Comparison of ENCODE assay signal across 18 cellular contexts in genomic region chr21:41921089-41921819, GRCh38. TPM values are rescaled to one million over a fixed set of nuclear protein-coding genes. Genes with fewer than 3 reads are reported as not detected.
DNase-seq lines count a peak whose midpoint lies in the region; ATAC-seq and TF ChIP-seq lines count a peak whose summit lies in the region.
"Had no signal": no experiment of that assay in that cellular context is flagged by ENCODE, and none has a peak within 500 bp of the region (broad histone marks: within the 10 kb centered on the region; RNA-seq: fewer than 3 reads in every experiment).

No MANE protein-coding gene starts in this region.

- H3K4me3 Mint-ChIP-seq in activated CD4-positive, alpha-beta T cell treated with anti-CD3 and anti-CD28 coated beads for 36 hours, result no peak overlapping the region

- H3K9me3 ChIP-seq in spleen, result no peaks in the 10 kb centered on the region
- H3K9me3 ChIP-seq: A549, upper lobe of left lung had no signal

- no peaks in the 10 kb centered on the region for H3K27me3 ChIP-seq in spleen (replicated peaks in 1 of 7)
- H3K27me3 ChIP-seq: upper lobe of left lung had no signal

- DNase-seq in activated CD4-positive, alpha-beta T cell treated with anti-CD3 and anti-CD28 coated beads for 36 hours, result no peak
- no peak for DNase-seq in activated CD4-positive, alpha-beta T cell treated with anti-CD3 and anti-CD28 coated beads for 1 hour
- DNase-seq in NAMALWA (ENCODE audit: low spot score), result peak; percentile 72
- DNase-seq in caudate nucleus (lab: John Stamatoyannopoulos, UW), result no peak
- no peak for DNase-seq in spleen
- DNase-seq in DMS114 treated with DMSO at 0.1 percent for 48 hours (lab: John Stamatoyannopoulos, UW; ENCODE audit: unreplicated experiment), result no peak
- DNase-seq: activated effector memory CD4-positive, alpha-beta T cell treated with anti-CD3 and anti-CD28 coated beads, Interleukin-2, amount 50 U/mL, for 16 hours; COR-L47; islet precursor cell; NCI-H187 treated with DMSO at 0.1 percent for 48 hours; NCI-H510A treated with DMSO at 0.1 percent for 48 hours; stimulated activated CD4-positive, alpha-beta T cell treated with anti-CD3 and anti-CD28 coated beads, Interleukin-4, amount 100 ng/mL, for 24 hours; WERI-Rb-1 had no signal

- H3K27ac ChIP-seq in caudate nucleus (ENCODE audit: low read depth, low read length), result peak overlapping the region; percentile 22
- peak overlapping the region in 5 of 8 donors; percentile 45 to 89 (median 56) for H3K27ac ChIP-seq in spleen
- H3K27ac ChIP-seq: A549, upper lobe of left lung, WERI-Rb-1 had no signal

- no peak for ATAC-seq in activated CD4-positive, alpha-beta T cell treated with anti-CD3 and anti-CD28 coated beads for 36 hours
- no peak for ATAC-seq in HG03135 (IDR thresholded peaks at IDR 0.05; ENCODE audit: unreplicated experiment)
- ATAC-seq in HG02840 (IDR thresholded peaks at IDR 0.05; ENCODE audit: low FRiP score, unreplicated experiment), result no peak
- ATAC-seq: A549, Panc1 had no signal

- H3K9me3 Mint-ChIP-seq in activated CD4-positive, alpha-beta T cell treated with anti-CD3 and anti-CD28 coated beads for 36 hours (ENCODE audit: low read depth), result no peaks in the 10 kb centered on the region

- WGBS in spleen, 5 donors, result 25 to 36% (median 26%) methylated on average over 11 of the region's 11 CpGs

- peaks cover 5% of the 10 kb centered on the region for H3K36me3 Mint-ChIP-seq in activated CD4-positive, alpha-beta T cell treated with anti-CD3 and anti-CD28 coated beads for 36 hours (ENCODE audit: low read depth)

- H3K4me1 ChIP-seq in spleen, result peaks cover 35 to 61% (median 59%) of the 10 kb centered on the region in 6 donors

- peaks cover 0 to 43% (median 21%) of the 10 kb centered on the region in 6 donors for H3K36me3 ChIP-seq in spleen

- no peaks in the 10 kb centered on the region for H3K27me3 Mint-ChIP-seq in activated CD4-positive, alpha-beta T cell treated with anti-CD3 and anti-CD28 coated beads for 36 hours

- no peak for TF ChIP-seq POLR2A in spleen (IDR thresholded peaks at IDR 0.05)

- H3K4me1 Mint-ChIP-seq in activated CD4-positive, alpha-beta T cell treated with anti-CD3 and anti-CD28 coated beads for 36 hours, result peaks cover 39% of the 10 kb centered on the region

- H3K27ac Mint-ChIP-seq in activated CD4-positive, alpha-beta T cell treated with anti-CD3 and anti-CD28 coated beads for 36 hours, result peak overlapping the region; percentile 63

- POLR2A ChIA-PET in activated CD4-positive, alpha-beta T cell treated with anti-CD3 and anti-CD28 coated beads for 36 hours (lab: Charles Lee), result no interaction called here

- no peak overlapping the region for H3K4me3 ChIP-seq in spleen
- H3K4me3 ChIP-seq: A549, upper lobe of left lung had no signal

- CTCF ChIA-PET in activated CD4-positive, alpha-beta T cell treated with anti-CD3 and anti-CD28 coated beads for 36 hours (lab: Charles Lee), result interaction anchor here (0.6 to 1.3 kb wide), 3 partner anchors 104 to 197 kb away, joined by 3 to 4 read pairs (median 3); no protein-coding TSS in a partner anchor

- intact Hi-C loops in activated CD4-positive, alpha-beta T cell treated with anti-CD3 and anti-CD28 coated beads for 36 hours (cut with DNase I, micrococcal nuclease), result loop anchor here in 1 of 2 experiments (1.0 to 10.0 kb wide), 2 partner anchors 20 to 314 kb away; no protein-coding TSS in a partner anchor
- intact Hi-C loops in spleen (cut with DNase I; ENCODE audit: low total_unique reads), result no loop called here

- TF ChIP-seq CTCF in spleen (IDR thresholded peaks at IDR 0.05 in 8 of 11, conservative IDR thresholded peaks at IDR 0.05 in 3 of 11), result no peak

RNA-seq across cellular contexts. Expression of gene C2CD2, which starts 32.6 kb away (rescaled TPM):
- 1 to 10 TPM; 6.8 to 7.3 TPM for total RNA-seq in activated CD4-positive, alpha-beta T cell treated with anti-CD3 and anti-CD28 coated beads for 36 hours
- 100 to 1,000 TPM in 4 of 7 donors, 10 to 100 TPM in 3; 74.0 to 163 (median 105) TPM for total RNA-seq in spleen
- 10 to 100 TPM; 12.9 to 30.3 (median 18.0) TPM for polyA plus RNA-seq in spleen

RNA-seq across cellular contexts. Expression of gene PRDM15, which starts 42.1 kb away (rescaled TPM):
- total RNA-seq in activated CD4-positive, alpha-beta T cell treated with anti-CD3 and anti-CD28 coated beads for 36 hours, result 10 to 100 TPM; 11.8 to 13.0 TPM
- total RNA-seq in spleen, result 10 to 100 TPM in 6 of 7 donors, 1 to 10 TPM in 1; 8.4 to 18.0 (median 12.2) TPM
- 1 to 10 TPM; 4.4 to 6.5 (median 6.0) TPM for polyA plus RNA-seq in spleen

Comparison
In these comparisons a context has a peak if more than half of its experiments do, and no peak if none do; other contexts are left out.
1. RNA of gene C2CD2, which starts 32.6 kb away (total RNA-seq): 74.0 to 163 TPM in spleen; 6.8 to 7.3 TPM in activated CD4-positive, alpha-beta T cell treated with anti-CD3 and anti-CD28 coated beads for 36 hours; every median in the first group is over 4 times any median in the second.